Comparison of ENCODE assay signal across 31 cellular contexts in the genomic region with DNA sequence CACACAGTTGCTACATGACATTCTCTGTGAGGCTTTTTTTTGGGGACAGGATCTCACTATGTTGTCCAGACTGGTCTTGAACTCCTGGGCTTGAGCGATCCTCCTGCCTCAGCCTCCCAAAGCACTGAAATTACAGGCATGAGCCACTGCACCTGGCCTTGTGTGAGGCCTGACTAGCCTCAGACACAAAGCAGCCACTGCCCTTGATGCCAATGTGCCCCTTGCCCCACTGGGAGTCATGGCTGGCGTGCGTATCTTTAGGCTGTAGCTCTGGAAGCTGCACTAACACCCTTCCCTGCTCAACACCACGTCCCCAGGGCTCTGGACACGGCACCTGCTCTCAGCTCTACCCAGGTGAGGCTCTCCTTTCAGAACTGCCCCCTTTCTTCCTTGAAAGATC. TPM values are rescaled to one million over a fixed set of nuclear protein-coding genes. Genes with fewer than 3 reads are reported as not detected.
DNase-seq lines count a peak whose midpoint lies in the region; ATAC-seq, FAIRE-seq and TF ChIP-seq lines count a peak whose summit lies in the region.
"Had no signal": no experiment of that assay in that cellular context is flagged by ENCODE, and none has a peak within 500 bp of the region (broad histone marks: within the 10 kb centered on the region; RNA-seq: fewer than 3 reads in every experiment).

No MANE protein-coding gene starts in this region.

- FAIRE-seq in K562 (lab: Jason Lieb, UNC): no peak
- FAIRE-seq: endometrium, kidney had no signal

- no peak for TF ChIP-seq POLR2A in K562 (conservative IDR thresholded peaks at IDR 0.05)

- no peak overlapping the region for H3K4me2 ChIP-seq in K562 (ENCODE audit: insufficient read depth, low read length)
- H3K4me2 ChIP-seq in neural progenitor cell: no peak overlapping the region
- no peak overlapping the region for H3K4me2 ChIP-seq in smooth muscle cell

- H3K36me3 ChIP-seq in HEK293 (ENCODE audit: control insufficient read depth in 2 of 2, insufficient read depth in 1 of 2, low read length in 2 of 2): peaks cover 13 to 82% of the 10 kb centered on the region in 2 experiments
- peaks cover 61% of the 10 kb centered on the region for H3K36me3 ChIP-seq in K562 (ENCODE audit: control insufficient read depth, insufficient read depth, low read length)
- no peaks in the 10 kb centered on the region for H3K36me3 ChIP-seq in neural progenitor cell
- no peaks in the 10 kb centered on the region for H3K36me3 ChIP-seq in smooth muscle cell (ENCODE audit: low read depth)
- H3K36me3 ChIP-seq in naive thymus-derived CD4-positive, alpha-beta T cell (ENCODE audit: control insufficient read depth in 2 of 3, insufficient read depth in 3 of 3, low read length in 3 of 3): peaks cover 0 to 88% (median 10%) of the 10 kb centered on the region in 3 experiments

- no peaks in the 10 kb centered on the region for H3F3A ChIP-seq in neural progenitor cell (ENCODE audit: low read depth)
- no peaks in the 10 kb centered on the region for H3F3A ChIP-seq in smooth muscle cell (ENCODE audit: low read depth)

- POLR2A ChIA-PET in activated CD8-positive, alpha-beta T cell treated with anti-CD3 and anti-CD28 coated beads for 36 hours (lab: Charles Lee): interaction anchor here (0.7 to 1.4 kb wide), 3 partner anchors 11 to 15 kb away, joined by 3 to 5 read pairs (median 4); a partner anchor contains a TSS
- POLR2A ChIA-PET in activated CD8-positive, alpha-beta T cell treated with anti-CD3 and anti-CD28 coated beads, Interleukin-2, amount 10 ng/mL, durations not matched to agents 7 days and 5 days (lab: Charles Lee): interaction anchor here (0.6 kb wide), 1 partner anchor 14 kb away, joined by 4 read pairs; no protein-coding TSS in a partner anchor
- POLR2A ChIA-PET in HEK293 (lab: Yijun Ruan, JAX): interaction anchor here (1.1 kb wide), 1 partner anchor 17 kb away, joined by 3 read pairs; a partner anchor contains a TSS
- POLR2A ChIA-PET in K562 (lab: Yijun Ruan, JAX): interaction anchor here (0.9 to 1.8 kb wide), 5 partner anchors 9 to 14 kb away, joined by 3 to 9 read pairs (median 4); a partner anchor contains a TSS
- POLR2A ChIA-PET in naive thymus-derived CD4-positive, alpha-beta T cell (lab: Charles Lee): no interaction called here

- no peak for ATAC-seq in activated CD8-positive, alpha-beta T cell treated with anti-CD3 and anti-CD28 coated beads for 36 hours
- no peak for ATAC-seq in activated CD8-positive, alpha-beta T cell treated with anti-CD3 and anti-CD28 coated beads, Interleukin-2, amount 10 ng/mL, durations not matched to agents 7 days and 5 days
- ATAC-seq in K562: no peak
- no peak for ATAC-seq in GM19452 (IDR thresholded peaks at IDR 0.05; ENCODE audit: unreplicated experiment)
- ATAC-seq in naive thymus-derived CD4-positive, alpha-beta T cell: no peak
- ATAC-seq: activated CD8-positive, alpha-beta memory T cell treated with anti-CD3 and anti-CD28 coated beads, Interleukin-2, amount 10 ng/mL, durations not matched to agents 7 days and 5 days; activated T-cell treated with anti-CD3 and anti-CD28 coated beads, Interleukin-2, amount 50 U/mL, for 72 hours had no signal

- peaks cover 5% of the 10 kb centered on the region for H3K9me1 ChIP-seq in K562 (ENCODE audit: control insufficient read depth, insufficient read depth, low read length)

- no peak for DNase-seq in activated CD8-positive, alpha-beta T cell treated with anti-CD3 and anti-CD28 coated beads for 36 hours
- DNase-seq in activated CD8-positive, alpha-beta T cell treated with anti-CD3 and anti-CD28 coated beads, Interleukin-2, amount 10 ng/mL, durations not matched to agents 7 days and 5 days: no peak
- no peak for DNase-seq in K562 (ENCODE audit: extremely low read depth in 1 of 4, low spot score in 3 of 4)
- no peak for DNase-seq in neural progenitor cell (ENCODE audit: low spot score)
- DNase-seq in smooth muscle cell (lab: John Stamatoyannopoulos, UW; ENCODE audit: unreplicated experiment): no peak
- DNase-seq in naive thymus-derived CD4-positive, alpha-beta T cell: no peak
- DNase-seq: activated CD4-positive, alpha-beta T cell treated with anti-CD3 and anti-CD28 coated beads, Interleukin-2, amount 50 U/mL, for 1 hour; activated CD4-positive, CD25-positive, alpha-beta regulatory T cell; activated CD8-positive, alpha-beta memory T cell treated with anti-CD3 and anti-CD28 coated beads, Interleukin-2, amount 10 ng/mL, durations not matched to agents 7 days and 5 days; activated naive CD4-positive, alpha-beta T cell treated with Interleukin-2 at 50 U/mL for 16 hours; activated T-cell treated with anti-CD3 and anti-CD28 coated beads, Interleukin-2, amount 50 U/mL, for 72 hours; C1 segment of cervical spinal cord; dermis blood vessel endothelial cell; DMS79 treated with DMSO at 0.1 percent for 48 hours; esophagus squamous epithelium; foreskin melanocyte; GDM1; HFFc6; kidney; NCI-H1092; NCI-H187; occipital lobe; stimulated activated naive CD4-positive, alpha-beta T cell treated with Interleukin-2 at 50 U/mL for 16 hours; testis had no signal

- H3K79me2 ChIP-seq in K562 (ENCODE audit: control insufficient read depth, insufficient read depth, low read length) (peaks cover 2% of the 10 kb centered on the region; the same call in 1 of the 3 replicates), neural progenitor cell (ENCODE audit: low read depth) (no peaks in the 10 kb centered on the region), smooth muscle cell (ENCODE audit: low read depth) (no peaks in the 10 kb centered on the region)

- WGBS in K562 (ENCODE audit: insufficient coverage, low coverage, missing lambda C conversion rate): 95% methylated on average over 5 of the region's 5 CpGs
- 98% methylated on average over 5 of the region's 5 CpGs for WGBS in smooth muscle cell (ENCODE audit: low lambda C conversion rate)

- H3K4me1 ChIP-seq in HEK293 (ENCODE audit: control insufficient read depth, insufficient read depth, low read length) (no peaks in the 10 kb centered on the region), K562 (replicated peaks in 1 of 2; ENCODE audit: control insufficient read depth in 2 of 2, insufficient read depth in 2 of 2, low read length in 2 of 2) (peaks cover 28 to 69% of the 10 kb centered on the region in 2 experiments; a peak in 4 of 5 replicates), neural progenitor cell (no peaks in the 10 kb centered on the region), smooth muscle cell (ENCODE audit: low read depth) (no peaks in the 10 kb centered on the region)
- H3K4me1 ChIP-seq in naive thymus-derived CD4-positive, alpha-beta T cell (ENCODE audit: control insufficient read depth in 2 of 2, insufficient read depth in 2 of 2, low read length in 2 of 2): no peaks in the 10 kb centered on the region
- H3K4me1 ChIP-seq: testis had no signal

- H3K27ac Mint-ChIP-seq in activated CD8-positive, alpha-beta T cell treated with anti-CD3 and anti-CD28 coated beads for 36 hours: peak overlapping the region; percentile 15
- no peak overlapping the region for H3K27ac Mint-ChIP-seq in activated CD8-positive, alpha-beta T cell treated with anti-CD3 and anti-CD28 coated beads, Interleukin-2, amount 10 ng/mL, durations not matched to agents 7 days and 5 days
- H3K27ac Mint-ChIP-seq in neural progenitor cell: peak overlapping the region; percentile 51
- H3K27ac Mint-ChIP-seq in naive thymus-derived CD4-positive, alpha-beta T cell: peak overlapping the region in 2 of 9 donors; percentile 47 to 54
- H3K27ac Mint-ChIP-seq: activated CD8-positive, alpha-beta memory T cell treated with anti-CD3 and anti-CD28 coated beads, Interleukin-2, amount 10 ng/mL, durations not matched to agents 7 days and 5 days; activated T-cell treated with anti-CD3 and anti-CD28 coated beads, Interleukin-2, amount 50 U/mL, for 72 hours; HFFc6 had no signal

- no TSS peak for BruUV-seq in K562 (replicated peaks; lab: Mats Ljungman, UMichigan)

- H3K9me3 Mint-ChIP-seq in activated CD8-positive, alpha-beta T cell treated with anti-CD3 and anti-CD28 coated beads for 36 hours: no peaks in the 10 kb centered on the region
- no peaks in the 10 kb centered on the region for H3K9me3 Mint-ChIP-seq in activated CD8-positive, alpha-beta T cell treated with anti-CD3 and anti-CD28 coated beads, Interleukin-2, amount 10 ng/mL, durations not matched to agents 7 days and 5 days (ENCODE audit: insufficient read depth)
- no peaks in the 10 kb centered on the region for H3K9me3 Mint-ChIP-seq in neural progenitor cell
- H3K9me3 Mint-ChIP-seq in naive thymus-derived CD4-positive, alpha-beta T cell: no peaks in the 10 kb centered on the region
- H3K9me3 Mint-ChIP-seq: activated T-cell treated with anti-CD3 and anti-CD28 coated beads, Interleukin-2, amount 50 U/mL, for 72 hours; HFFc6 had no signal

- peaks cover 2% of the 10 kb centered on the region for H3K36me3 Mint-ChIP-seq in activated CD8-positive, alpha-beta T cell treated with anti-CD3 and anti-CD28 coated beads for 36 hours (ENCODE audit: low read depth)
- peaks cover 15% of the 10 kb centered on the region for H3K36me3 Mint-ChIP-seq in activated CD8-positive, alpha-beta T cell treated with anti-CD3 and anti-CD28 coated beads, Interleukin-2, amount 10 ng/mL, durations not matched to agents 7 days and 5 days (ENCODE audit: low read depth)
- peaks cover 2% of the 10 kb centered on the region for H3K36me3 Mint-ChIP-seq in neural progenitor cell
- H3K36me3 Mint-ChIP-seq in naive thymus-derived CD4-positive, alpha-beta T cell: peaks cover 0 to 30% (median 5%) of the 10 kb centered on the region in 5 donors

- TF ChIP-seq EP300 in K562 (IDR thresholded peaks at IDR 0.05; ENCODE audit: low read length): no peak

- no peaks in the 10 kb centered on the region for H3K4me1 Mint-ChIP-seq in activated CD8-positive, alpha-beta T cell treated with anti-CD3 and anti-CD28 coated beads for 36 hours (ENCODE audit: low read depth)
- peaks cover under 1% of the 10 kb centered on the region for H3K4me1 Mint-ChIP-seq in activated CD8-positive, alpha-beta T cell treated with anti-CD3 and anti-CD28 coated beads, Interleukin-2, amount 10 ng/mL, durations not matched to agents 7 days and 5 days (ENCODE audit: low read depth)
- H3K4me1 Mint-ChIP-seq in neural progenitor cell: no peaks in the 10 kb centered on the region
- peaks cover 0 to 42% (median 18%) of the 10 kb centered on the region in 7 donors for H3K4me1 Mint-ChIP-seq in naive thymus-derived CD4-positive, alpha-beta T cell

- in situ Hi-C loops in K562 (cut with MboI): no loop called here

- TF ChIP-seq CTCF in activated CD8-positive, alpha-beta T cell treated with anti-CD3 and anti-CD28 coated beads for 36 hours (IDR thresholded peaks at IDR 0.05): no peak
- TF ChIP-seq CTCF in HEK293 (tag by site-specific recombination; IDR thresholded peaks at IDR 0.05) (no peak), K562 (IDR thresholded peaks at IDR 0.05 in 2 of 3, conservative IDR thresholded peaks at IDR 0.05 in 1 of 3; ENCODE audit: insufficient read depth in 2 of 3, low read depth in 1 of 3, low read length in 3 of 3) (no peak), neural progenitor cell (IDR thresholded peaks at IDR 0.05) (no peak), smooth muscle cell (IDR thresholded peaks at IDR 0.05; ENCODE audit: borderline replicate concordance, insufficient read depth, poor library complexity, severe bottlenecking) (no peak)

- H3K9me3 ChIP-seq in HEK293 (ENCODE audit: control insufficient read depth, insufficient read depth, low read depth, low read length) (no peaks in the 10 kb centered on the region), K562 (replicated peaks; ENCODE audit: control insufficient read depth, insufficient read depth, low read depth, low read length) (no peaks in the 10 kb centered on the region), neural progenitor cell (ENCODE audit: low read depth) (no peaks in the 10 kb centered on the region), smooth muscle cell (replicated peaks; ENCODE audit: low read depth) (no peaks in the 10 kb centered on the region)
- no peaks in the 10 kb centered on the region for H3K9me3 ChIP-seq in naive thymus-derived CD4-positive, alpha-beta T cell (ENCODE audit: control insufficient read depth in 2 of 3, low read length in 3 of 3)
- H3K9me3 ChIP-seq: esophagus squamous epithelium, testis had no signal

- no peak for TF ChIP-seq RAD21 in K562 (CRISPR knock-in tag; conservative IDR thresholded peaks at IDR 0.05 in 1 of 2, IDR thresholded peaks at IDR 0.05 in 1 of 2)

- H2AFZ ChIP-seq in K562 (ENCODE audit: low read depth, low read length): no peak overlapping the region
- no peak overlapping the region for H2AFZ ChIP-seq in neural progenitor cell (replicated peaks)
- H2AFZ ChIP-seq in smooth muscle cell (ENCODE audit: low read depth): no peak overlapping the region

- H4K20me1 ChIP-seq in K562 (replicated peaks; ENCODE audit: control insufficient read depth, insufficient read depth, low read length) (0 out of 2 replicates have a peak, but pooled peaks cover 5% of the 10 kb centered on the region), neural progenitor cell (ENCODE audit: low read depth) (no peaks in the 10 kb centered on the region), smooth muscle cell (ENCODE audit: low read depth) (peaks cover 60% of the 10 kb centered on the region)

- H3K4me3 Mint-ChIP-seq in activated CD8-positive, alpha-beta T cell treated with anti-CD3 and anti-CD28 coated beads for 36 hours: no peak overlapping the region
- no peak overlapping the region for H3K4me3 Mint-ChIP-seq in activated CD8-positive, alpha-beta T cell treated with anti-CD3 and anti-CD28 coated beads, Interleukin-2, amount 10 ng/mL, durations not matched to agents 7 days and 5 days
- H3K4me3 Mint-ChIP-seq in neural progenitor cell: peak overlapping the region; percentile 48
- no peak overlapping the region for H3K4me3 Mint-ChIP-seq in naive thymus-derived CD4-positive, alpha-beta T cell
- H3K4me3 Mint-ChIP-seq: activated CD8-positive, alpha-beta memory T cell treated with anti-CD3 and anti-CD28 coated beads, Interleukin-2, amount 10 ng/mL, durations not matched to agents 7 days and 5 days; activated T-cell treated with anti-CD3 and anti-CD28 coated beads, Interleukin-2, amount 50 U/mL, for 72 hours; HFFc6 had no signal

- intact Hi-C loops in activated CD8-positive, alpha-beta T cell treated with anti-CD3 and anti-CD28 coated beads for 36 hours (cut with micrococcal nuclease): no loop called here
- intact Hi-C loops in K562 (cut with micrococcal nuclease): no loop called here
- intact Hi-C loops in naive thymus-derived CD4-positive, alpha-beta T cell (cut with micrococcal nuclease): no loop called here

- CTCF ChIA-PET in activated CD8-positive, alpha-beta T cell treated with anti-CD3 and anti-CD28 coated beads for 36 hours (lab: Charles Lee): interaction anchor here (5.8 kb wide), 1 partner anchor 15 kb away, joined by 29 read pairs; a partner anchor contains a TSS
- CTCF ChIA-PET in activated CD8-positive, alpha-beta T cell treated with anti-CD3 and anti-CD28 coated beads, Interleukin-2, amount 10 ng/mL, durations not matched to agents 7 days and 5 days (lab: Charles Lee): interaction anchor here (0.7 kb wide), 1 partner anchor 17 kb away, joined by 3 read pairs; no protein-coding TSS in a partner anchor
- CTCF ChIA-PET in HEK293 (lab: Yijun Ruan, JAX): interaction anchor here (0.6 to 1.1 kb wide), 2 partner anchors 15 to 225 kb away, joined by 3 to 5 read pairs; a partner anchor contains a TSS
- CTCF ChIA-PET in K562 (lab: Yijun Ruan, JAX; ENCODE audit: low intra/inter-chr PET ratio): no interaction called here
- CTCF ChIA-PET in naive thymus-derived CD4-positive, alpha-beta T cell (lab: Charles Lee): interaction anchor here (0.6 kb wide), 1 partner anchor 1438 kb away, joined by 3 read pairs; no protein-coding TSS in a partner anchor

- no peaks in the 10 kb centered on the region for H3K27me3 Mint-ChIP-seq in activated CD8-positive, alpha-beta T cell treated with anti-CD3 and anti-CD28 coated beads for 36 hours
- no peaks in the 10 kb centered on the region for H3K27me3 Mint-ChIP-seq in activated CD8-positive, alpha-beta T cell treated with anti-CD3 and anti-CD28 coated beads, Interleukin-2, amount 10 ng/mL, durations not matched to agents 7 days and 5 days (ENCODE audit: low read depth)
- peaks cover 6% of the 10 kb centered on the region for H3K27me3 Mint-ChIP-seq in neural progenitor cell (ENCODE audit: insufficient read depth, low read depth)
- H3K27me3 Mint-ChIP-seq in naive thymus-derived CD4-positive, alpha-beta T cell: no peaks in the 10 kb centered on the region
- H3K27me3 Mint-ChIP-seq: activated CD8-positive, alpha-beta memory T cell treated with anti-CD3 and anti-CD28 coated beads, Interleukin-2, amount 10 ng/mL, durations not matched to agents 7 days and 5 days had no signal

- H3K27ac ChIP-seq in HEK293 (ENCODE audit: extremely low read depth, low read depth, low read length): no peak overlapping the region
- no peak overlapping the region; the same call in 2 of the 3 replicates for H3K27ac ChIP-seq in K562 (ENCODE audit: extremely low read depth, low read depth, low read length)
- H3K27ac ChIP-seq in neural progenitor cell: no peak overlapping the region
- no peak overlapping the region for H3K27ac ChIP-seq in smooth muscle cell (ENCODE audit: low read depth)
- H3K27ac ChIP-seq in naive thymus-derived CD4-positive, alpha-beta T cell (ENCODE audit: low read depth, low read length): no peak overlapping the region
- H3K27ac ChIP-seq: 22Rv1, esophagus squamous epithelium, skin epidermis, testis had no signal

- H3K4me3 ChIP-seq in HEK293 (ENCODE audit: low read depth, low read length) (no peak overlapping the region), K562 (no peak overlapping the region), neural progenitor cell (no peak overlapping the region), smooth muscle cell (no peak overlapping the region)
- no peak overlapping the region for H3K4me3 ChIP-seq in naive thymus-derived CD4-positive, alpha-beta T cell (ENCODE audit: low read length)
- H3K4me3 ChIP-seq: esophagus squamous epithelium, skin epidermis, testis had no signal

- no peaks in the 10 kb centered on the region for H3K27me3 ChIP-seq in K562 (ENCODE audit: control insufficient read depth in 2 of 2, insufficient read depth in 2 of 2, low read length in 2 of 2)
- H3K27me3 ChIP-seq in neural progenitor cell: no peaks in the 10 kb centered on the region
- no peaks in the 10 kb centered on the region for H3K27me3 ChIP-seq in smooth muscle cell (ENCODE audit: low read depth)
- H3K27me3 ChIP-seq in naive thymus-derived CD4-positive, alpha-beta T cell (ENCODE audit: control insufficient read depth in 2 of 2, insufficient read depth in 2 of 2, low read length in 2 of 2): no peaks in the 10 kb centered on the region
- H3K27me3 ChIP-seq: esophagus squamous epithelium, testis had no signal

- H3K9ac ChIP-seq in K562 (ENCODE audit: insufficient read depth in 1 of 2, low read depth in 2 of 2, low read length in 2 of 2) (peak overlapping the region in 1 of 2 experiments; percentile 89; a peak in 1 of 4 replicates), neural progenitor cell (no peak overlapping the region), smooth muscle cell (ENCODE audit: low read depth) (no peak overlapping the region)

RNA-seq across cellular contexts. Expression of a gene that starts 14.5 kb away (rescaled TPM):
- 10 to 100 TPM; 10.4 to 11.0 TPM for total RNA-seq in activated CD8-positive, alpha-beta T cell treated with anti-CD3 and anti-CD28 coated beads for 36 hours
- 10 to 100 TPM; 12.6 to 13.0 TPM for total RNA-seq in activated CD8-positive, alpha-beta T cell treated with anti-CD3 and anti-CD28 coated beads, Interleukin-2, amount 10 ng/mL, durations not matched to agents 7 days and 5 days
- 6.2 and 16.4 TPM in 2 replicates for total RNA-seq in K562 (2011; cell fraction: chromatin; rRNA removed; ENCODE audit: low replicate concordance)
- 13.6 and 14.7 TPM in 2 replicates for total RNA-seq in K562 (2011; cell fraction: nucleolus; rRNA removed)
- total RNA-seq in K562 (2011; cell fraction: nucleoplasm; rRNA removed): 7.3 and 7.6 TPM in 2 replicates
- total RNA-seq in K562 (2014; rRNA removed) (8.5 and 11.9 TPM in 2 replicates), K562 (2014; rRNA removed; fragmentation: Illumina TruSeq; extraction: Trizol) (4.9 and 6.4 TPM in 2 replicates), K562 (2015; rRNA removed; fragmentation: Illumina TruSeq; extraction: Trizol) (7.8 and 8.0 TPM in 2 replicates), K562 (2021) (14.3 and 16.3 TPM in 2 replicates), neural progenitor cell (ENCODE audit: low replicate concordance) (17.8 and 18.1 TPM in 2 replicates), smooth muscle cell (3.4 and 12.2 TPM in 2 replicates)
- polyA plus RNA-seq in K562 (2011; rRNA removed) (10.0 and 10.5 TPM in 2 replicates), K562 (2014; fragmentation: Illumina TruSeq; extraction: Trizol) (12.3 and 18.2 TPM in 2 replicates), K562 (2014; fragmentation: Nextera tagmentation; extraction: Ambion mirVana) (1 to 10 TPM in 1 of 2 experiments, under 1 TPM in 1; 0.56 to 2.7 TPM), K562 (2014; rRNA removed) (16.2 and 18.6 TPM in 2 replicates), smooth muscle cell (10.6 and 15.5 TPM in 2 replicates)
- 9.7 and 17.1 TPM in 2 replicates for polyA plus RNA-seq in K562 (2011; cell fraction: cytosol; rRNA removed)
- 28.4 and 49.7 TPM in 2 replicates for polyA plus RNA-seq in K562 (2011; cell fraction: nucleus; rRNA removed)
- polyA plus RNA-seq in K562 (2012): 11.8 and 12.7 TPM in 2 replicates
- 2.6 and 4.0 TPM in 2 replicates for polyA minus RNA-seq in K562 (2011; rRNA and poly(A)+ RNA removed)
- 2.9 and 5.1 TPM in 2 replicates for polyA minus RNA-seq in K562 (2011; cell fraction: cytosol; rRNA and poly(A)+ RNA removed)
- 2.8 TPM in 2 replicates for polyA minus RNA-seq in K562 (2011; cell fraction: nucleus; rRNA and poly(A)+ RNA removed)
- 1 to 10 TPM; 5.1 to 9.2 (median 6.7) TPM for total RNA-seq in naive thymus-derived CD4-positive, alpha-beta T cell
- 1 to 10 TPM; 4.4 to 8.1 TPM for polyA plus RNA-seq in naive thymus-derived CD4-positive, alpha-beta T cell

RNA-seq across cellular contexts. Expression of a gene that starts 16.3 kb away (rescaled TPM):
- total RNA-seq in activated CD8-positive, alpha-beta T cell treated with anti-CD3 and anti-CD28 coated beads for 36 hours: 10 to 100 TPM; 43.9 to 47.2 TPM
- 100 to 1,000 TPM in 1 of 2 experiments, 10 to 100 TPM in 1; 90.0 to 103 TPM for total RNA-seq in activated CD8-positive, alpha-beta T cell treated with anti-CD3 and anti-CD28 coated beads, Interleukin-2, amount 10 ng/mL, durations not matched to agents 7 days and 5 days
- 45.2 and 101 TPM in 2 replicates for total RNA-seq in K562 (2011; cell fraction: chromatin; rRNA removed; ENCODE audit: low replicate concordance)
- 60.4 and 69.0 TPM in 2 replicates for total RNA-seq in K562 (2011; cell fraction: nucleolus; rRNA removed)
- total RNA-seq in K562 (2011; cell fraction: nucleoplasm; rRNA removed): 46.8 and 63.8 TPM in 2 replicates
- total RNA-seq in K562 (2014; rRNA removed) (98.6 and 103 TPM in 2 replicates), K562 (2014; rRNA removed; fragmentation: Illumina TruSeq; extraction: Trizol) (23.3 and 25.7 TPM in 2 replicates), K562 (2015; rRNA removed; fragmentation: Illumina TruSeq; extraction: Trizol) (49.3 and 49.4 TPM in 2 replicates), K562 (2021) (88.5 and 92.6 TPM in 2 replicates), neural progenitor cell (ENCODE audit: low replicate concordance) (30.2 and 44.9 TPM in 2 replicates), smooth muscle cell (43.8 and 65.0 TPM in 2 replicates)
- polyA plus RNA-seq in K562 (2011; rRNA removed) (77.5 and 115 TPM in 2 replicates), K562 (2014; fragmentation: Illumina TruSeq; extraction: Trizol) (82.2 and 88.2 TPM in 2 replicates), K562 (2014; fragmentation: Nextera tagmentation; extraction: Ambion mirVana) (10 to 100 TPM in 1 of 2 experiments, 1 to 10 TPM in 1; 5.4 to 22.4 TPM), K562 (2014; rRNA removed) (79.3 and 91.8 TPM in 2 replicates), smooth muscle cell (78.7 and 85.1 TPM in 2 replicates)
- polyA plus RNA-seq in K562 (2011; cell fraction: cytosol; rRNA removed): 74.7 and 132 TPM in 2 replicates
- 52.5 and 61.2 TPM in 2 replicates for polyA plus RNA-seq in K562 (2011; cell fraction: nucleus; rRNA removed)
- polyA plus RNA-seq in K562 (2012): 72.3 and 117 TPM in 2 replicates
- 66.5 and 83.7 TPM in 2 replicates for polyA minus RNA-seq in K562 (2011; rRNA and poly(A)+ RNA removed)
- polyA minus RNA-seq in K562 (2011; cell fraction: cytosol; rRNA and poly(A)+ RNA removed): 79.6 and 85.6 TPM in 2 replicates
- 26.5 and 37.7 TPM in 2 replicates for polyA minus RNA-seq in K562 (2011; cell fraction: nucleus; rRNA and poly(A)+ RNA removed)
- total RNA-seq in naive thymus-derived CD4-positive, alpha-beta T cell: 100 to 1,000 TPM in 3 of 5 experiments, 10 to 100 TPM in 2; 86.2 to 136 (median 107) TPM
- 100 to 1,000 TPM in 1 of 2 donors, 10 to 100 TPM in 1; 89.9 to 118 TPM for polyA plus RNA-seq in naive thymus-derived CD4-positive, alpha-beta T cell

RNA-seq across cellular contexts. Expression of a gene that starts 26.9 kb away (rescaled TPM):
- total RNA-seq in activated CD8-positive, alpha-beta T cell treated with anti-CD3 and anti-CD28 coated beads for 36 hours: under 1 TPM; 0.18 to 0.43 TPM
- under 1 TPM; 0.05 to 0.44 TPM for total RNA-seq in activated CD8-positive, alpha-beta T cell treated with anti-CD3 and anti-CD28 coated beads, Interleukin-2, amount 10 ng/mL, durations not matched to agents 7 days and 5 days
- 1.0 and 3.4 TPM in 2 replicates for total RNA-seq in K562 (2011; cell fraction: chromatin; rRNA removed; ENCODE audit: low replicate concordance)
- 1.2 and 2.0 TPM in 2 replicates for total RNA-seq in K562 (2011; cell fraction: nucleolus; rRNA removed)
- total RNA-seq in K562 (2011; cell fraction: nucleoplasm; rRNA removed): 1.0 and 1.5 TPM in 2 replicates
- total RNA-seq in K562 (2014; rRNA removed) (0.64 and 0.86 TPM in 2 replicates), K562 (2014; rRNA removed; fragmentation: Illumina TruSeq; extraction: Trizol) (0.10 and 0.15 TPM in 2 replicates), K562 (2015; rRNA removed; fragmentation: Illumina TruSeq; extraction: Trizol) (0.30 TPM in 1 of 2 replicates, not detected in the other), K562 (2021) (0.60 and 0.66 TPM in 2 replicates), neural progenitor cell (ENCODE audit: low replicate concordance) (14.5 and 17.6 TPM in 2 replicates), smooth muscle cell (0.22 and 0.31 TPM in 2 replicates)
- polyA plus RNA-seq in K562 (2011; rRNA removed) (0.09 and 0.17 TPM in 2 replicates), K562 (2014; fragmentation: Illumina TruSeq; extraction: Trizol) (0.07 and 0.43 TPM in 2 replicates), K562 (2014; fragmentation: Nextera tagmentation; extraction: Ambion mirVana) (not detected), K562 (2014; rRNA removed) (0.18 and 0.32 TPM in 2 replicates), smooth muscle cell (0.50 and 0.62 TPM in 2 replicates)
- polyA plus RNA-seq in K562 (2011; cell fraction: cytosol; rRNA removed): 0.21 and 1.7 TPM in 2 replicates
- polyA plus RNA-seq in K562 (2011; cell fraction: nucleus; rRNA removed): 0.48 and 1.0 TPM in 2 replicates
- 0.61 and 0.62 TPM in 2 replicates for polyA plus RNA-seq in K562 (2012)
- polyA minus RNA-seq in K562 (2011; rRNA and poly(A)+ RNA removed): 0.42 and 0.49 TPM in 2 replicates
- not detected in 2 replicates for polyA minus RNA-seq in K562 (2011; cell fraction: cytosol; rRNA and poly(A)+ RNA removed)
- polyA minus RNA-seq in K562 (2011; cell fraction: nucleus; rRNA and poly(A)+ RNA removed): 0.27 and 0.56 TPM in 2 replicates
- total RNA-seq in naive thymus-derived CD4-positive, alpha-beta T cell: under 1 TPM in 3 of 5 experiments, not detected in 2; 0.05 to 0.19 (median 0.19) TPM
- polyA plus RNA-seq in naive thymus-derived CD4-positive, alpha-beta T cell: not detected
- total RNA-seq: HFFc6, myocyte, NCI-H460 had no signal
